Comparison of ENCODE assay signal across 13 cellular contexts in the genomic region with DNA sequence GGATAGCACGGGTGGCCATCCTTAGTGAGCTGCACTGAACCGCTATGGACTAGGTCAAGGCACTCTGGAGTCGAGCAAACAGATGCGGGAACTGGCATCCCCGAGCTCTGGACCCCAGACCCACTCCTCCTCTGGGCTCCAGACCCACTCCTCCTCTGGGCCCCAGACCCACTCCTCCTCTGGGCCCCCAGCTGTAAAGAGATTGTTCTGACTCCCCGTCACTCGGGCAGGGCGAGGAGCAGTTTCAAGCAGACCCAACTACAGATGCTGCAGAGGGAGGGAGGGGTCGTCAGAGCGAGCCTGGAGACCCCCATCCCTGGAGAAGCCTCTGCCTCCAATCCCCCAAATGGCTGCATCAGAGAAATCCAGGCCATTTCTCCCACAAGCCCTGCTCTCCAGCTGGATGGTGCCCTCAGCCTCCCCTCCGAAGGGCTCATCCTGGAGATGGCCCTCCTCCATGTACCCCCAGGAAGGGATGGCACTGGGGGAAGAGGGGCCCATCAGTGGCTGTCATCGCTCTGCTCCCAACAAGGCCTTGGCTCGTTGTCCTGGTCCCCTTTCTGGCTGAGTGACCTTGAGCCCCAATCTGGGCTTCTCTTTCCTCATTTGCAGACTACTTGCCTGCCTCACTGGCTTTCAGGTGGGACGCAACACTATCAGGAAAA. TPM values are rescaled to one million over a fixed set of nuclear protein-coding genes. Genes with fewer than 3 reads are reported as not detected.
DNase-seq lines count a peak whose midpoint lies in the region; ATAC-seq and TF ChIP-seq lines count a peak whose summit lies in the region.
"Had no signal": no experiment of that assay in that cellular context is flagged by ENCODE, and none has a peak within 500 bp of the region (broad histone marks: within the 10 kb centered on the region; RNA-seq: fewer than 3 reads in every experiment).

No MANE protein-coding gene starts in this region.

- peaks cover 36% of the 10 kb centered on the region for H3K4me1 Mint-ChIP-seq in HFFc6 (ENCODE audit: low read depth)
- peaks cover 49% of the 10 kb centered on the region for H3K4me1 Mint-ChIP-seq in chondrocyte (ENCODE audit: low read depth)

- peaks cover 3% of the 10 kb centered on the region for H3K27me3 Mint-ChIP-seq in HFFc6 (ENCODE audit: insufficient read depth)
- H3K27me3 Mint-ChIP-seq in chondrocyte (ENCODE audit: low read depth), result no peaks in the 10 kb centered on the region
- H3K27me3 Mint-ChIP-seq: activated CD4-positive, alpha-beta memory T cell treated with anti-CD3 and anti-CD28 coated beads for 36 hours had no signal

- no peak for TF ChIP-seq CTCF in HFFc6 (IDR thresholded peaks at IDR 0.05)
- TF ChIP-seq CTCF in chondrocyte (IDR thresholded peaks at IDR 0.05), result no peak

- H3K9me3 ChIP-seq in muscle layer of colon (ENCODE audit: low read length) (no peaks in the 10 kb centered on the region), stomach smooth muscle (ENCODE audit: control insufficient read depth in 2 of 2, low read length in 2 of 2) (no peaks in the 10 kb centered on the region)
- H3K9me3 ChIP-seq: mucosa of descending colon had no signal

- H3K4me3 Mint-ChIP-seq in HFFc6 (peak overlapping the region; percentile 78), chondrocyte (ENCODE audit: unreplicated experiment) (no peak overlapping the region)
- H3K4me3 Mint-ChIP-seq: activated CD4-positive, alpha-beta memory T cell treated with anti-CD3 and anti-CD28 coated beads for 36 hours had no signal

- H3K27ac Mint-ChIP-seq in HFFc6, result peak overlapping the region; percentile 100
- H3K27ac Mint-ChIP-seq in chondrocyte (ENCODE audit: unreplicated experiment), result peak overlapping the region; percentile 97
- H3K27ac Mint-ChIP-seq: activated CD4-positive, alpha-beta memory T cell treated with anti-CD3 and anti-CD28 coated beads for 36 hours had no signal

- H3K4me1 ChIP-seq in muscle layer of colon (ENCODE audit: insufficient read depth, low read length) (peaks cover 40% of the 10 kb centered on the region), stomach smooth muscle (ENCODE audit: control insufficient read depth, insufficient read depth, low read length) (peaks cover 51% of the 10 kb centered on the region)

- no peak for DNase-seq in HFFc6
- DNase-seq in chondrocyte (ENCODE audit: low spot score), result peak; percentile 67
- DNase-seq in hypothalamus (lab: John Stamatoyannopoulos, UW), result no peak
- DNase-seq in NCI-H2171 treated with DMSO at 0.1 percent for 48 hours (lab: John Stamatoyannopoulos, UW), result no peak
- DNase-seq: activated CD4-positive, alpha-beta memory T cell treated with anti-CD3 and anti-CD28 coated beads for 36 hours; activated effector memory CD4-positive, alpha-beta T cell treated with Interleukin-2 at 50 U/mL for 16 hours; mucosa of descending colon; stimulated activated CD4-positive, alpha-beta T cell treated with anti-CD3 and anti-CD28 coated beads, Interleukin-12 subunit alpha, Interleukin-12 subunit beta, amount 100 ng/mL, for 4 hours had no signal

- H3K4me3 ChIP-seq in muscle layer of colon (ENCODE audit: low read depth in 1 of 2, low read length in 2 of 2) (no peak overlapping the region), stomach smooth muscle (ENCODE audit: low read length in 2 of 2) (no peak overlapping the region)
- H3K4me3 ChIP-seq: cardiac muscle cell, mucosa of descending colon had no signal

- H3K27me3 ChIP-seq in muscle layer of colon (ENCODE audit: control insufficient read depth in 1 of 2, insufficient read depth in 2 of 2, low read length in 2 of 2) (no peaks in the 10 kb centered on the region), stomach smooth muscle (ENCODE audit: control insufficient read depth in 1 of 2, insufficient read depth in 2 of 2, low read length in 2 of 2) (no peaks in the 10 kb centered on the region)
- H3K27me3 ChIP-seq: cardiac muscle cell had no signal

- peak overlapping the region; percentile 51 for H3K9ac ChIP-seq in muscle layer of colon (ENCODE audit: low read length)
- H3K9ac ChIP-seq in stomach smooth muscle (ENCODE audit: low read length in 2 of 2), result peak overlapping the region in 1 of 2 donors; percentile 90

- no peaks in the 10 kb centered on the region for H3K36me3 ChIP-seq in muscle layer of colon (ENCODE audit: insufficient read depth, low read length)
- H3K36me3 ChIP-seq in stomach smooth muscle (ENCODE audit: control insufficient read depth in 2 of 2, insufficient read depth in 2 of 2, low read length in 2 of 2), result no peaks in the 10 kb centered on the region
- H3K36me3 ChIP-seq: cardiac muscle cell had no signal

- no peak for ATAC-seq in GM21723 (IDR thresholded peaks at IDR 0.05; ENCODE audit: unreplicated experiment)
- ATAC-seq in HG03175 (IDR thresholded peaks at IDR 0.05; ENCODE audit: unreplicated experiment), result no peak

- H3K9me3 Mint-ChIP-seq in HFFc6 (no peaks in the 10 kb centered on the region), chondrocyte (ENCODE audit: low read depth) (no peaks in the 10 kb centered on the region)
- H3K9me3 Mint-ChIP-seq: activated CD4-positive, alpha-beta memory T cell treated with anti-CD3 and anti-CD28 coated beads for 36 hours had no signal

- H3K36me3 Mint-ChIP-seq in HFFc6 (ENCODE audit: low read depth), result no peaks in the 10 kb centered on the region
- H3K36me3 Mint-ChIP-seq in chondrocyte (ENCODE audit: low read depth), result no peaks in the 10 kb centered on the region
- H3K36me3 Mint-ChIP-seq: activated CD4-positive, alpha-beta memory T cell treated with anti-CD3 and anti-CD28 coated beads for 36 hours had no signal

- peak overlapping the region; percentile 95 for H3K27ac ChIP-seq in muscle layer of colon (ENCODE audit: low read depth, low read length)
- H3K27ac ChIP-seq in stomach smooth muscle (ENCODE audit: low read length), result peak overlapping the region; percentile 99
- H3K27ac ChIP-seq: cardiac muscle cell had no signal

RNA-seq across cellular contexts. Expression of a gene that starts 38.7 kb away (rescaled TPM):
- 100 to 1,000 TPM; 213 to 319 (median 307) TPM for total RNA-seq in HFFc6 (2021; fragmentation: NEBNext Ultra II Directional; extraction: Animal tissue kit (Norgen Biotek cat#: 25700))
- 91.5 to 171 TPM (median 150 TPM) in 3 replicates for total RNA-seq in chondrocyte
